In genomic region chr5:164484948-164485347, GRCh38 we compare ENCODE assay signal across 8 cellular contexts.
"Had no signal": no experiment of that assay in that cellular context is flagged by ENCODE, and none has a peak within 500 bp of the region (broad histone marks: within the 10 kb centered on the region; RNA-seq: fewer than 3 reads in every experiment).

No MANE protein-coding gene starts in this region.

- H3K27ac ChIP-seq: GM23248, HL-60 had no signal

- H3K9ac ChIP-seq: GM23248 had no signal

- ATAC-seq: HCT116 had no signal

- DNase-seq: GM23248, GOT3, H9, HFFc6, KG1 had no signal

- FAIRE-seq: H54 had no signal

- H3K4me3 ChIP-seq: GM23248 had no signal

- H2AFZ ChIP-seq: GM23248 had no signal
